In genomic region chrY:19869281-19869680, GRCh38 we compare ENCODE assay signal across 24 cellular contexts.
DNase-seq lines count a peak whose midpoint lies in the region; ATAC-seq lines count a peak whose summit lies in the region.
"Had no signal": no experiment of that assay in that cellular context is flagged by ENCODE, and none has a peak within 500 bp of the region (broad histone marks: within the 10 kb centered on the region; RNA-seq: fewer than 3 reads in every experiment).

No MANE protein-coding gene starts in this region.

- H3K4me1 ChIP-seq in right cardiac atrium (ENCODE audit: control insufficient read depth, insufficient read depth, low read length), result no peaks in the 10 kb centered on the region
- H3K4me1 ChIP-seq in thymus (ENCODE audit: control insufficient read depth, insufficient read depth, low read length), result no peaks in the 10 kb centered on the region
- H3K4me1 ChIP-seq: ascending aorta had no signal

- intact Hi-C loops in right cardiac atrium (cut with DNase I) (no loop called here), Right ventricle myocardium superior (cut with DNase I) (no loop called here)

- H3K9me3 Mint-ChIP-seq in activated naive CD8-positive, alpha-beta T cell treated with anti-CD3 and anti-CD28 coated beads, Interleukin-2, amount 10 ng/mL, durations not matched to agents 7 days and 5 days, result no peaks in the 10 kb centered on the region
- H3K9me3 Mint-ChIP-seq: activated CD4-positive, alpha-beta T cell treated with anti-CD3 and anti-CD28 coated beads, Interleukin-2, amount 10 ng/mL, durations not matched to agents 24 days and 14 days; CD8-positive, alpha-beta T cell; natural killer cell had no signal

- no peaks in the 10 kb centered on the region for H3K36me3 Mint-ChIP-seq in activated naive CD8-positive, alpha-beta T cell treated with anti-CD3 and anti-CD28 coated beads, Interleukin-2, amount 10 ng/mL, durations not matched to agents 7 days and 5 days
- H3K36me3 Mint-ChIP-seq: CD8-positive, alpha-beta T cell; natural killer cell had no signal

- ATAC-seq in right cardiac atrium, result no peak
- no peak for ATAC-seq in Right ventricle myocardium superior (ENCODE audit: poor library complexity)
- no peak for ATAC-seq in activated naive CD8-positive, alpha-beta T cell treated with anti-CD3 and anti-CD28 coated beads, Interleukin-2, amount 10 ng/mL, durations not matched to agents 7 days and 5 days (ENCODE audit: low read depth)
- no peak for ATAC-seq in activated CD4-positive, CD25-positive, alpha-beta regulatory T cell treated with anti-CD3 and anti-CD28 coated beads, Interleukin-2, amount 50 U/mL, for 24 hours
- ATAC-seq: CD8-positive, alpha-beta T cell; GM12878; HCT116; PC-3 had no signal

- H3K9me3 ChIP-seq in right cardiac atrium (ENCODE audit: control insufficient read depth, low read length) (no peaks in the 10 kb centered on the region), thymus (ENCODE audit: control insufficient read depth) (no peaks in the 10 kb centered on the region)
- H3K9me3 ChIP-seq: ascending aorta had no signal

- 72% methylated on average over 12 of the region's 12 CpGs for WGBS in right cardiac atrium
- WGBS in thymus, result 88% methylated on average over 12 of the region's 12 CpGs

- no peaks in the 10 kb centered on the region for H3K4me1 Mint-ChIP-seq in activated naive CD8-positive, alpha-beta T cell treated with anti-CD3 and anti-CD28 coated beads, Interleukin-2, amount 10 ng/mL, durations not matched to agents 7 days and 5 days
- H3K4me1 Mint-ChIP-seq: activated CD4-positive, alpha-beta T cell treated with anti-CD3 and anti-CD28 coated beads, Interleukin-2, amount 10 ng/mL, durations not matched to agents 24 days and 14 days had no signal

- H3K4me3 ChIP-seq in right cardiac atrium (ENCODE audit: low read length) (peak overlapping the region; percentile 20), thymus (ENCODE audit: low read length) (peak overlapping the region; percentile 33)
- H3K4me3 ChIP-seq: ascending aorta, GM12878 had no signal

- no peaks in the 10 kb centered on the region for H3K27me3 Mint-ChIP-seq in activated naive CD8-positive, alpha-beta T cell treated with anti-CD3 and anti-CD28 coated beads, Interleukin-2, amount 10 ng/mL, durations not matched to agents 7 days and 5 days
- H3K27me3 Mint-ChIP-seq: activated CD4-positive, alpha-beta T cell treated with anti-CD3 and anti-CD28 coated beads, Interleukin-2, amount 10 ng/mL, durations not matched to agents 24 days and 14 days had no signal

- no peak for DNase-seq in right cardiac atrium
- DNase-seq in Right ventricle myocardium superior, result no peak
- DNase-seq in M059J (ENCODE audit: low read depth), result peak; percentile 0
- DNase-seq in activated naive CD8-positive, alpha-beta T cell treated with anti-CD3 and anti-CD28 coated beads, Interleukin-2, amount 10 ng/mL, durations not matched to agents 7 days and 5 days, result no peak
- no peak for DNase-seq in DMS153 treated with DMSO at 0.1 percent for 48 hours (lab: John Stamatoyannopoulos, UW; ENCODE audit: unreplicated experiment)
- no peak for DNase-seq in DMS 273 (lab: John Stamatoyannopoulos, UW; ENCODE audit: unreplicated experiment)
- DNase-seq: activated CD4-positive, alpha-beta T cell treated with anti-CD3 and anti-CD28 coated beads, Interleukin-2, amount 10 ng/mL, durations not matched to agents 24 days and 14 days; activated CD8-positive, alpha-beta memory T cell treated with anti-CD3 and anti-CD28 coated beads, Interleukin-2, amount 50 U/mL, for 48 hours; activated gamma-delta T cell; caudate nucleus; CD8-positive, alpha-beta T cell; natural killer cell; NCI-H1105; NCI-H2029; NCI-H226; PC-3; SHP77 treated with DMSO at 0.1 percent for 48 hours; stimulated activated CD4-positive, alpha-beta T cell treated with anti-CD3 and anti-CD28 coated beads, Interleukin-12 subunit alpha, Interleukin-12 subunit beta, amount 100 ng/mL, for 4 hours; stimulated activated CD4-positive, alpha-beta T cell treated with anti-CD3 and anti-CD28 coated beads, Interleukin-4, amount 100 ng/mL, for 4 hours had no signal

- no peak overlapping the region for H3K27ac Mint-ChIP-seq in activated naive CD8-positive, alpha-beta T cell treated with anti-CD3 and anti-CD28 coated beads, Interleukin-2, amount 10 ng/mL, durations not matched to agents 7 days and 5 days
- H3K27ac Mint-ChIP-seq: activated CD4-positive, alpha-beta T cell treated with anti-CD3 and anti-CD28 coated beads, Interleukin-2, amount 10 ng/mL, durations not matched to agents 24 days and 14 days; CD8-positive, alpha-beta T cell had no signal

- peak overlapping the region; percentile 30 for H3K4me3 Mint-ChIP-seq in activated naive CD8-positive, alpha-beta T cell treated with anti-CD3 and anti-CD28 coated beads, Interleukin-2, amount 10 ng/mL, durations not matched to agents 7 days and 5 days
- H3K4me3 Mint-ChIP-seq: activated CD4-positive, alpha-beta T cell treated with anti-CD3 and anti-CD28 coated beads, Interleukin-2, amount 10 ng/mL, durations not matched to agents 24 days and 14 days; CD8-positive, alpha-beta T cell; natural killer cell had no signal

- H3K27ac ChIP-seq in right cardiac atrium (ENCODE audit: low read length), result no peak overlapping the region
- no peak overlapping the region for H3K27ac ChIP-seq in thymus (ENCODE audit: low read depth)
- H3K27ac ChIP-seq: ascending aorta had no signal

- no peaks in the 10 kb centered on the region for H3K27me3 ChIP-seq in right cardiac atrium (ENCODE audit: control insufficient read depth, insufficient read depth)
- H3K27me3 ChIP-seq in thymus (ENCODE audit: control insufficient read depth, insufficient read depth), result no peaks in the 10 kb centered on the region
- H3K27me3 ChIP-seq: ascending aorta had no signal

- H3K36me3 ChIP-seq in thymus (ENCODE audit: control insufficient read depth, insufficient read depth), result no peaks in the 10 kb centered on the region
- H3K36me3 ChIP-seq: ascending aorta had no signal

- POLR2A ChIA-PET in activated naive CD8-positive, alpha-beta T cell treated with anti-CD3 and anti-CD28 coated beads, Interleukin-2, amount 10 ng/mL, durations not matched to agents 7 days and 5 days (lab: Charles Lee), result no interaction called here
